10 cellular contexts compared by ENCODE assay signal in genomic region chr17:48045270-48046001, GRCh38. TPM values are rescaled to one million over a fixed set of nuclear protein-coding genes. Genes with fewer than 3 reads are reported as not detected.
DNase-seq lines count a peak whose midpoint lies in the region; ATAC-seq, FAIRE-seq and TF ChIP-seq lines count a peak whose summit lies in the region.
"Had no signal": no experiment of that assay in that cellular context is flagged by ENCODE, and none has a peak within 500 bp of the region (broad histone marks: within the 10 kb centered on the region; RNA-seq: fewer than 3 reads in every experiment).

No MANE protein-coding gene starts in this region.

- intact Hi-C loops in HepG2 (cut with micrococcal nuclease; ENCODE audit: unreplicated experiment), result no loop called here
- intact Hi-C loops in right lobe of liver (cut with DNase I), result no loop called here
- intact Hi-C loops in mucosa of descending colon (cut with DNase I, micrococcal nuclease), result no loop called here

- CTCF ChIA-PET in HepG2 (lab: Yijun Ruan, JAX; ENCODE audit: low intra/inter-chr PET ratio, low total read pairs), result no interaction called here

- H3K27ac Mint-ChIP-seq in activated T-helper 17 cell treated with anti-CD3 and anti-CD28 coated beads, Interleukin-2, amount 50 U/mL, for 72 hours, result no peak overlapping the region
- no peak overlapping the region for H3K27ac Mint-ChIP-seq in natural killer cell treated with Interleukin-12 subunit alpha and Interleukin-12 subunit beta and Interleukin-15 and Interleukin-18, amount 100 ng/mL, for 72 hours

- no peak overlapping the region for H3K4me2 ChIP-seq in HepG2 (ENCODE audit: low read depth, low read length)

- no peak for ATAC-seq in HepG2
- no peak for ATAC-seq in right lobe of liver
- no peak for ATAC-seq in activated T-helper 17 cell treated with anti-CD3 and anti-CD28 coated beads, Interleukin-2, amount 50 U/mL, for 72 hours (replicated peaks)
- peak; percentile 4 for ATAC-seq in mucosa of descending colon
- ATAC-seq in natural killer cell treated with Interleukin-12 subunit alpha and Interleukin-12 subunit beta and Interleukin-15 and Interleukin-18, amount 100 ng/mL, for 72 hours, result no peak
- ATAC-seq in HG03175 (IDR thresholded peaks at IDR 0.05; ENCODE audit: unreplicated experiment), result no peak

- no peaks in the 10 kb centered on the region for H3K27me3 Mint-ChIP-seq in activated T-helper 17 cell treated with anti-CD3 and anti-CD28 coated beads, Interleukin-2, amount 50 U/mL, for 72 hours
- H3K27me3 Mint-ChIP-seq in natural killer cell treated with Interleukin-12 subunit alpha and Interleukin-12 subunit beta and Interleukin-15 and Interleukin-18, amount 100 ng/mL, for 72 hours, result peaks cover 0 to 5% of the 10 kb centered on the region in 2 donors

- DNase-seq in HepG2 (ENCODE audit: low spot score) (no peak), right lobe of liver (no peak), mucosa of descending colon (peak in 2 of 3 donors; percentile 23 to 59), GM10266 (ENCODE audit: extremely low spot score) (no peak), GM13977 (ENCODE audit: low spot score) (no peak)
- DNase-seq in natural killer cell treated with Interleukin-12 subunit alpha and Interleukin-12 subunit beta and Interleukin-15 and Interleukin-18, amount 100 ng/mL, for 72 hours (ENCODE audit: low spot score), result no peak
- DNase-seq: foreskin fibroblast, NCI-H510A treated with DMSO at 0.1 percent for 48 hours had no signal

- in situ Hi-C loops in HepG2 (cut with HindIII; ENCODE audit: extremely low pct_ligation_motif_present, low pct_unique_long_range_greater_than_20kb) (no loop called here), GM13977 (cut with MboI; ENCODE audit: low pct_unique_long_range_greater_than_20kb, low sequenced_read_pairs, unreplicated experiment) (no loop called here)

- H3K36me3 Mint-ChIP-seq in activated T-helper 17 cell treated with anti-CD3 and anti-CD28 coated beads, Interleukin-2, amount 50 U/mL, for 72 hours (ENCODE audit: low read depth), result peaks cover 29% of the 10 kb centered on the region
- peaks cover 12% of the 10 kb centered on the region for H3K36me3 Mint-ChIP-seq in natural killer cell treated with Interleukin-12 subunit alpha and Interleukin-12 subunit beta and Interleukin-15 and Interleukin-18, amount 100 ng/mL, for 72 hours

- H4K20me1 ChIP-seq in HepG2 (ENCODE audit: insufficient read depth, low read length), result peaks cover 1% of the 10 kb centered on the region; the same call in 1 of the 2 replicates

- POLR2A ChIA-PET in HepG2 (lab: Yijun Ruan, JAX), result interaction anchor here (1.4 to 2.1 kb wide), 2 partner anchors 14 to 62 kb away, joined by 4 to 5 read pairs; partner anchors contain the start of gene SNX11

- H3K4me1 ChIP-seq in HepG2 (ENCODE audit: insufficient read depth, low read length) (peaks cover 38% of the 10 kb centered on the region), right lobe of liver (peaks cover 0 to 17% (median 0%) of the 10 kb centered on the region in 4 donors), mucosa of descending colon (ENCODE audit: low read depth) (peaks cover 26% of the 10 kb centered on the region)

- H3K27me3 ChIP-seq in HepG2 (ENCODE audit: control insufficient read depth in 1 of 2, insufficient read depth in 2 of 2, low read length in 2 of 2) (peaks cover 2 to 7% of the 10 kb centered on the region in 2 experiments; a peak in 3 of 5 replicates), right lobe of liver (no peaks in the 10 kb centered on the region)

- no peak overlapping the region for H3K9ac ChIP-seq in HepG2 (ENCODE audit: insufficient read depth, low read depth, low read length)

- no peak for FAIRE-seq in HepG2 (lab: Jason Lieb, UNC)

- peaks cover 15% of the 10 kb centered on the region for H3K4me1 Mint-ChIP-seq in activated T-helper 17 cell treated with anti-CD3 and anti-CD28 coated beads, Interleukin-2, amount 50 U/mL, for 72 hours
- H3K4me1 Mint-ChIP-seq in natural killer cell treated with Interleukin-12 subunit alpha and Interleukin-12 subunit beta and Interleukin-15 and Interleukin-18, amount 100 ng/mL, for 72 hours (ENCODE audit: low read depth in 2 of 2), result peaks cover 30 to 34% of the 10 kb centered on the region in 2 donors

- no TSS peak for BruUV-seq in HepG2 (replicated peaks; lab: Mats Ljungman, UMichigan)

- H3K9me3 Mint-ChIP-seq in activated T-helper 17 cell treated with anti-CD3 and anti-CD28 coated beads, Interleukin-2, amount 50 U/mL, for 72 hours, result no peaks in the 10 kb centered on the region
- H3K9me3 Mint-ChIP-seq in natural killer cell treated with Interleukin-12 subunit alpha and Interleukin-12 subunit beta and Interleukin-15 and Interleukin-18, amount 100 ng/mL, for 72 hours, result no peaks in the 10 kb centered on the region

- H3K4me3 ChIP-seq in HepG2 (replicated peaks in 1 of 3; ENCODE audit: insufficient read depth in 1 of 3, low read depth in 2 of 3, low read length in 3 of 3) (no peak overlapping the region), right lobe of liver (no peak overlapping the region), mucosa of descending colon (no peak overlapping the region)

- TF ChIP-seq EP300 in HepG2 (IDR thresholded peaks at IDR 0.05; ENCODE audit: low read depth in 2 of 2, low read length in 2 of 2) (no peak), HepG2 (CRISPR knock-in tag; IDR thresholded peaks at IDR 0.05; ENCODE audit: borderline replicate concordance) (no peak)

- no peak for TF ChIP-seq RAD21 in HepG2 (CRISPR knock-in tag; IDR thresholded peaks at IDR 0.05)

- WGBS in HepG2 (ENCODE audit: low lambda C conversion rate), result 41% methylated on average over 8 of the region's 8 CpGs
- 83% methylated on average over 2 of the region's 8 CpGs for WGBS in right lobe of liver (ENCODE audit: insufficient coverage, low coverage, low lambda C conversion rate, missing lambda C conversion rate)

- H3K36me3 ChIP-seq in HepG2 (replicated peaks in 1 of 2; ENCODE audit: control insufficient read depth in 1 of 2, insufficient read depth in 2 of 2, low read length in 2 of 2) (peaks cover 0 to 1% of the 10 kb centered on the region in 2 experiments; a peak in 2 of 5 replicates), right lobe of liver (peaks cover 0 to under 1% (median 0%) of the 10 kb centered on the region in 4 donors), mucosa of descending colon (ENCODE audit: low read depth) (no peaks in the 10 kb centered on the region)

- H3K27ac ChIP-seq in HepG2 (ENCODE audit: extremely low read length, insufficient read depth, low read length) (no peak overlapping the region), right lobe of liver (no peak overlapping the region)

- H3K4me3 Mint-ChIP-seq in activated T-helper 17 cell treated with anti-CD3 and anti-CD28 coated beads, Interleukin-2, amount 50 U/mL, for 72 hours, result peak overlapping the region; percentile 85
- H3K4me3 Mint-ChIP-seq in natural killer cell treated with Interleukin-12 subunit alpha and Interleukin-12 subunit beta and Interleukin-15 and Interleukin-18, amount 100 ng/mL, for 72 hours, result no peak overlapping the region

- H3K9me3 ChIP-seq in HepG2 (ENCODE audit: low read length) (no peaks in the 10 kb centered on the region), right lobe of liver (no peaks in the 10 kb centered on the region), mucosa of descending colon (no peaks in the 10 kb centered on the region)

- peaks cover 16% of the 10 kb centered on the region for H3K79me2 ChIP-seq in HepG2 (ENCODE audit: insufficient read depth, low read length)

- TF ChIP-seq POLR2A in HepG2 (IDR thresholded peaks at IDR 0.05; ENCODE audit: insufficient read depth in 1 of 2, low read depth in 2 of 2, low read length in 2 of 2) (no peak), right lobe of liver (IDR thresholded peaks at IDR 0.05) (no peak)

- TF ChIP-seq CTCF in HepG2 (CRISPR knock-in tag; IDR thresholded peaks at IDR 0.05) (no peak), right lobe of liver (IDR thresholded peaks at IDR 0.05) (no peak), mucosa of descending colon (IDR thresholded peaks at IDR 0.05) (no peak), GM10266 (IDR thresholded peaks at IDR 0.05; ENCODE audit: control insufficient read depth, insufficient read depth, low read depth, missing control alignments) (no peak), GM13977 (IDR thresholded peaks at IDR 0.05; ENCODE audit: extremely low read depth, insufficient read depth, missing control alignments) (no peak)

- H2AFZ ChIP-seq in HepG2 (ENCODE audit: low read length), result no peak overlapping the region

RNA-seq across cellular contexts. Expression of gene NFE2L1, which starts 2.7 kb away (rescaled TPM):
- total RNA-seq in HepG2 (2016; rRNA removed; fragmentation: Illumina TruSeq; extraction: Trizol), result 53.7 and 67.0 TPM in 2 replicates
- 4.7 and 5.3 TPM in 2 replicates for total RNA-seq in HepG2 (2016; cell fraction: cytosol; rRNA removed; fragmentation: Illumina TruSeq; extraction: Trizol; ENCODE audit: low read depth)
- total RNA-seq in HepG2 (2016; cell fraction: insoluble cytoplasmic fraction; rRNA removed; fragmentation: Illumina TruSeq; extraction: Trizol), result 48.3 and 75.7 TPM in 2 replicates
- total RNA-seq in HepG2 (2016; cell fraction: membrane; rRNA removed; fragmentation: Illumina TruSeq; extraction: Trizol), result 18.1 and 20.9 TPM in 2 replicates
- 60.7 and 74.8 TPM in 2 replicates for total RNA-seq in HepG2 (2016; cell fraction: nucleus; rRNA removed; fragmentation: Illumina TruSeq; extraction: Trizol)
- polyA plus RNA-seq in HepG2 (2011; rRNA removed), result 234 and 278 TPM in 2 replicates
- 165 and 176 TPM in 2 replicates for polyA plus RNA-seq in HepG2 (2011; cell fraction: cytosol; rRNA removed)
- 160 and 175 TPM in 2 replicates for polyA plus RNA-seq in HepG2 (2011; cell fraction: nucleus; rRNA removed)
- 180 and 241 TPM in 2 replicates for polyA plus RNA-seq in HepG2 (2012)
- polyA plus RNA-seq in HepG2 (2016; cell fraction: cytosol; fragmentation: Illumina TruSeq; extraction: Trizol; ENCODE audit: low read depth), result 4.2 and 4.4 TPM in 2 replicates
- polyA plus RNA-seq in HepG2 (2016; cell fraction: insoluble cytoplasmic fraction; fragmentation: Illumina TruSeq; extraction: Trizol; ENCODE audit: low read depth), result 37.5 and 44.9 TPM in 2 replicates
- polyA plus RNA-seq in HepG2 (2016; cell fraction: membrane; fragmentation: Illumina TruSeq; extraction: Trizol; ENCODE audit: low read depth), result 11.3 and 11.8 TPM in 2 replicates
- 92.7 and 103 TPM in 2 replicates for polyA plus RNA-seq in HepG2 (2016; cell fraction: nucleus; fragmentation: Illumina TruSeq; extraction: Trizol; ENCODE audit: insufficient read depth, low read depth)
- 108 and 333 TPM in 2 replicates for polyA minus RNA-seq in HepG2 (2011; rRNA and poly(A)+ RNA removed; ENCODE audit: low replicate concordance)
- 114 and 124 TPM in 2 replicates for polyA minus RNA-seq in HepG2 (2011; cell fraction: cytosol; rRNA and poly(A)+ RNA removed)
- 57.3 and 65.6 TPM in 2 replicates for polyA minus RNA-seq in HepG2 (2011; cell fraction: nucleus; rRNA and poly(A)+ RNA removed)
- 100 to 1,000 TPM in 4 of 6 experiments, 10 to 100 TPM in 2; 63.1 to 156 (median 117) TPM for total RNA-seq in right lobe of liver
- total RNA-seq in activated T-helper 17 cell treated with anti-CD3 and anti-CD28 coated beads, Interleukin-2, amount 50 U/mL, for 72 hours, result 10 to 100 TPM; 77.7 to 91.8 TPM
- 100 to 1,000 TPM; 182 to 275 (median 247) TPM for total RNA-seq in mucosa of descending colon
- total RNA-seq in natural killer cell treated with Interleukin-12 subunit alpha and Interleukin-12 subunit beta and Interleukin-15 and Interleukin-18, amount 100 ng/mL, for 72 hours, result 100 to 1,000 TPM; 103 to 153 TPM

RNA-seq across cellular contexts. Expression of gene COPZ2, which starts 7.8 kb away (rescaled TPM):
- total RNA-seq in HepG2 (2016; rRNA removed; fragmentation: Illumina TruSeq; extraction: Trizol), result 0.74 and 1.5 TPM in 2 replicates
- 0.81 and 1.5 TPM in 2 replicates for total RNA-seq in HepG2 (2016; cell fraction: cytosol; rRNA removed; fragmentation: Illumina TruSeq; extraction: Trizol; ENCODE audit: low read depth)
- 0.91 TPM in 1 of 2 replicates, not detected in the other for total RNA-seq in HepG2 (2016; cell fraction: insoluble cytoplasmic fraction; rRNA removed; fragmentation: Illumina TruSeq; extraction: Trizol)
- 0.96 and 1.8 TPM in 2 replicates for total RNA-seq in HepG2 (2016; cell fraction: membrane; rRNA removed; fragmentation: Illumina TruSeq; extraction: Trizol)
- total RNA-seq in HepG2 (2016; cell fraction: nucleus; rRNA removed; fragmentation: Illumina TruSeq; extraction: Trizol), result 1.4 TPM in 1 of 2 replicates, not detected in the other
- polyA plus RNA-seq in HepG2 (2011; rRNA removed), result 0.48 and 0.61 TPM in 2 replicates
- 0.48 and 0.96 TPM in 2 replicates for polyA plus RNA-seq in HepG2 (2011; cell fraction: cytosol; rRNA removed)
- polyA plus RNA-seq in HepG2 (2011; cell fraction: nucleus; rRNA removed), result 0.68 and 0.90 TPM in 2 replicates
- polyA plus RNA-seq in HepG2 (2012), result 0.63 and 1.8 TPM in 2 replicates
- polyA plus RNA-seq in HepG2 (2016; cell fraction: cytosol; fragmentation: Illumina TruSeq; extraction: Trizol; ENCODE audit: low read depth), result 2.3 and 2.4 TPM in 2 replicates
- polyA plus RNA-seq in HepG2 (2016; cell fraction: insoluble cytoplasmic fraction; fragmentation: Illumina TruSeq; extraction: Trizol; ENCODE audit: low read depth), result 0.87 and 4.9 TPM in 2 replicates
- 1.1 and 2.1 TPM in 2 replicates for polyA plus RNA-seq in HepG2 (2016; cell fraction: membrane; fragmentation: Illumina TruSeq; extraction: Trizol; ENCODE audit: low read depth)
- polyA plus RNA-seq in HepG2 (2016; cell fraction: nucleus; fragmentation: Illumina TruSeq; extraction: Trizol; ENCODE audit: insufficient read depth, low read depth), result 2.4 TPM in 1 of 2 replicates, not detected in the other
- 0.50 and 0.94 TPM in 2 replicates for polyA minus RNA-seq in HepG2 (2011; rRNA and poly(A)+ RNA removed; ENCODE audit: low replicate concordance)
- not detected in 2 replicates for polyA minus RNA-seq in HepG2 (2011; cell fraction: cytosol; rRNA and poly(A)+ RNA removed)
- 0.77 TPM in 1 of 2 replicates, not detected in the other for polyA minus RNA-seq in HepG2 (2011; cell fraction: nucleus; rRNA and poly(A)+ RNA removed)
- 10 to 100 TPM; 18.9 to 26.6 (median 23.8) TPM for total RNA-seq in right lobe of liver
- 1 to 10 TPM; 1.3 to 2.0 TPM for total RNA-seq in activated T-helper 17 cell treated with anti-CD3 and anti-CD28 coated beads, Interleukin-2, amount 50 U/mL, for 72 hours
- total RNA-seq in mucosa of descending colon, result 10 to 100 TPM in 2 of 3 donors, 1 to 10 TPM in 1; 3.9 to 43.3 (median 14.3) TPM
- 10 to 100 TPM; 14.9 to 32.9 TPM for total RNA-seq in natural killer cell treated with Interleukin-12 subunit alpha and Interleukin-12 subunit beta and Interleukin-15 and Interleukin-18, amount 100 ng/mL, for 72 hours

RNA-seq across cellular contexts. Expression of gene CBX1, which starts 55.8 kb away (rescaled TPM):
- total RNA-seq in HepG2 (2016; rRNA removed; fragmentation: Illumina TruSeq; extraction: Trizol) (108 and 143 TPM in 2 replicates), right lobe of liver (10 to 100 TPM in 2 of 6 experiments, 1 to 10 TPM in 4; 7.0 to 10.5 (median 9.9) TPM), mucosa of descending colon (10 to 100 TPM; 27.5 to 45.3 (median 28.8) TPM)
- total RNA-seq in HepG2 (2016; cell fraction: cytosol; rRNA removed; fragmentation: Illumina TruSeq; extraction: Trizol; ENCODE audit: low read depth), result 16.2 and 17.8 TPM in 2 replicates
- total RNA-seq in HepG2 (2016; cell fraction: insoluble cytoplasmic fraction; rRNA removed; fragmentation: Illumina TruSeq; extraction: Trizol), result 108 and 140 TPM in 2 replicates
- 67.2 and 72.5 TPM in 2 replicates for total RNA-seq in HepG2 (2016; cell fraction: membrane; rRNA removed; fragmentation: Illumina TruSeq; extraction: Trizol)
- 42.1 and 47.3 TPM in 2 replicates for total RNA-seq in HepG2 (2016; cell fraction: nucleus; rRNA removed; fragmentation: Illumina TruSeq; extraction: Trizol)
- 14.1 and 17.8 TPM in 2 replicates for polyA plus RNA-seq in HepG2 (2011; rRNA removed)
- 10.3 and 14.7 TPM in 2 replicates for polyA plus RNA-seq in HepG2 (2011; cell fraction: cytosol; rRNA removed)
- 6.8 and 9.2 TPM in 2 replicates for polyA plus RNA-seq in HepG2 (2011; cell fraction: nucleus; rRNA removed)
- 50.0 and 59.7 TPM in 2 replicates for polyA plus RNA-seq in HepG2 (2012)
- 17.9 and 19.4 TPM in 2 replicates for polyA plus RNA-seq in HepG2 (2016; cell fraction: cytosol; fragmentation: Illumina TruSeq; extraction: Trizol; ENCODE audit: low read depth)
- 155 TPM in 2 replicates for polyA plus RNA-seq in HepG2 (2016; cell fraction: insoluble cytoplasmic fraction; fragmentation: Illumina TruSeq; extraction: Trizol; ENCODE audit: low read depth)
- 52.8 TPM in 2 replicates for polyA plus RNA-seq in HepG2 (2016; cell fraction: membrane; fragmentation: Illumina TruSeq; extraction: Trizol; ENCODE audit: low read depth)
- 70.7 and 71.8 TPM in 2 replicates for polyA plus RNA-seq in HepG2 (2016; cell fraction: nucleus; fragmentation: Illumina TruSeq; extraction: Trizol; ENCODE audit: insufficient read depth, low read depth)
- 6.5 and 6.7 TPM in 2 replicates for polyA minus RNA-seq in HepG2 (2011; rRNA and poly(A)+ RNA removed; ENCODE audit: low replicate concordance)
- 12.5 and 14.1 TPM in 2 replicates for polyA minus RNA-seq in HepG2 (2011; cell fraction: cytosol; rRNA and poly(A)+ RNA removed)
- 9.0 and 9.3 TPM in 2 replicates for polyA minus RNA-seq in HepG2 (2011; cell fraction: nucleus; rRNA and poly(A)+ RNA removed)
- 10 to 100 TPM; 30.0 to 48.4 TPM for total RNA-seq in activated T-helper 17 cell treated with anti-CD3 and anti-CD28 coated beads, Interleukin-2, amount 50 U/mL, for 72 hours
- 10 to 100 TPM; 51.8 to 58.5 TPM for total RNA-seq in natural killer cell treated with Interleukin-12 subunit alpha and Interleukin-12 subunit beta and Interleukin-15 and Interleukin-18, amount 100 ng/mL, for 72 hours

Comparison
In these comparisons a context has a peak if more than half of its experiments do, and no peak if none do; other contexts are left out.
1. DNase-seq: peak in mucosa of descending colon (2 of 3); none in HepG2 (single experiment), right lobe of liver (0 of 3), GM10266 (single experiment), GM13977 (single experiment) and natural killer cell treated with Interleukin-12 subunit alpha and Interleukin-12 subunit beta and Interleukin-15 and Interleukin-18, amount 100 ng/mL, for 72 hours (single experiment).